18 cellular contexts compared by ENCODE assay signal in genomic region chr14:50800032-50800431, GRCh38. TPM values are rescaled to one million over a fixed set of nuclear protein-coding genes. Genes with fewer than 3 reads are reported as not detected.
DNase-seq lines count a peak whose midpoint lies in the region; FAIRE-seq and TF ChIP-seq lines count a peak whose summit lies in the region.
"Had no signal": no experiment of that assay in that cellular context is flagged by ENCODE, and none has a peak within 500 bp of the region (broad histone marks: within the 10 kb centered on the region; RNA-seq: fewer than 3 reads in every experiment).

No MANE protein-coding gene starts in this region.

- H3K79me2 ChIP-seq in ACC112 (ENCODE audit: control insufficient read depth, insufficient read depth, low read length, unreplicated experiment), result no peaks in the 10 kb centered on the region
- peaks cover 11% of the 10 kb centered on the region for H3K79me2 ChIP-seq in astrocyte (ENCODE audit: insufficient read depth, low read length)

- H3K27ac ChIP-seq in ACC112 (ENCODE audit: low read depth, low read length), result peak overlapping the region; percentile 17
- no peak overlapping the region for H3K27ac ChIP-seq in HEK293 (ENCODE audit: extremely low read depth, low read depth, low read length)
- no peak overlapping the region for H3K27ac ChIP-seq in astrocyte (ENCODE audit: low read depth, low read length)
- no peak overlapping the region for H3K27ac ChIP-seq in caudate nucleus (ENCODE audit: low read depth, low read length)
- no peak overlapping the region for H3K27ac ChIP-seq in effector memory CD4-positive, alpha-beta T cell (ENCODE audit: insufficient read depth, low read length, poor library complexity, severe bottlenecking)
- H3K27ac ChIP-seq in A673 (ENCODE audit: low read depth, low read length, poor library complexity, severe bottlenecking), result no peak overlapping the region

- H4K20me1 ChIP-seq in astrocyte (ENCODE audit: insufficient read depth, low read length), result peaks cover 5% of the 10 kb centered on the region

- DNase-seq in astrocyte (ENCODE audit: low read depth) (peak; percentile 22), foreskin fibroblast (peak; percentile 26 to 54), caudate nucleus (lab: John Stamatoyannopoulos, UW) (no peak), A673 (ENCODE audit: low spot score) (no peak)
- DNase-seq in activated T-cell treated with anti-CD3 and anti-CD28 coated beads, Interleukin-2, amount 50 U/mL, for 48 hours, result no peak
- DNase-seq in effector memory CD4-positive, alpha-beta T cell, result no peak
- DNase-seq: CD4-positive, alpha-beta T cell; DMS79; GF-D8; H7; Kasumi-1; MV-4-11; NCI-H1417 treated with DMSO at 0.1 percent for 48 hours; NCI-H2029; NCI-H524; NK-92 treated with Interleukin-12 subunit alpha and Interleukin-12 subunit beta, amount 100 ng/mL, for 24 hours had no signal

- H3K9me3 ChIP-seq in HEK293 (ENCODE audit: control insufficient read depth, insufficient read depth, low read depth, low read length) (no peaks in the 10 kb centered on the region), astrocyte (ENCODE audit: insufficient read depth, low read depth, low read length) (no peaks in the 10 kb centered on the region), A673 (ENCODE audit: low read depth, low read length, poor library complexity, severe bottlenecking) (no peaks in the 10 kb centered on the region)
- H3K9me3 ChIP-seq in effector memory CD4-positive, alpha-beta T cell (ENCODE audit: control insufficient read depth, low read length), result no peaks in the 10 kb centered on the region

- no TSS peak for BruUV-seq in A673 (replicated peaks; lab: Mats Ljungman, UMichigan)

- H3K36me3 ChIP-seq in ACC112 (ENCODE audit: insufficient read depth, low read length) (no peaks in the 10 kb centered on the region), HEK293 (ENCODE audit: control insufficient read depth in 2 of 2, insufficient read depth in 1 of 2, low read length in 2 of 2) (peaks cover 0 to 4% of the 10 kb centered on the region in 2 experiments; a peak in 2 of 3 replicates), astrocyte (ENCODE audit: insufficient read depth, low read length) (no peaks in the 10 kb centered on the region), A673 (ENCODE audit: insufficient read depth, low read length, poor library complexity, severe bottlenecking) (no peaks in the 10 kb centered on the region)
- H3K36me3 ChIP-seq in effector memory CD4-positive, alpha-beta T cell (ENCODE audit: control insufficient read depth, insufficient read depth, low read length), result peaks cover 10% of the 10 kb centered on the region

- H3K4me1 Mint-ChIP-seq in astrocyte (ENCODE audit: low read depth, unreplicated experiment), result peaks cover 33% of the 10 kb centered on the region

- no peak overlapping the region for H3K9ac ChIP-seq in astrocyte (ENCODE audit: low read length)

- TF ChIP-seq CTCF in HEK293 (tag by site-specific recombination; IDR thresholded peaks at IDR 0.05) (no peak), astrocyte (IDR thresholded peaks at IDR 0.05; ENCODE audit: insufficient read depth, low read depth, low read length) (no peak), foreskin fibroblast (IDR thresholded peaks at IDR 0.05; ENCODE audit: low read depth, low read length) (no peak), A673 (conservative IDR thresholded peaks at IDR 0.05; ENCODE audit: low read depth, low read length) (no peak)

- H3K27me3 ChIP-seq in ACC112 (ENCODE audit: insufficient read depth, low read length), result no peaks in the 10 kb centered on the region
- no peaks in the 10 kb centered on the region for H3K27me3 ChIP-seq in astrocyte (ENCODE audit: insufficient read depth, low read length)
- no peaks in the 10 kb centered on the region for H3K27me3 ChIP-seq in effector memory CD4-positive, alpha-beta T cell (replicated peaks; ENCODE audit: control insufficient read depth, insufficient read depth, low read length, poor library complexity, severe bottlenecking)
- no peaks in the 10 kb centered on the region for H3K27me3 ChIP-seq in A673 (replicated peaks; ENCODE audit: insufficient read depth, low read depth, low read length, poor library complexity)

- H3K36me3 Mint-ChIP-seq in astrocyte (ENCODE audit: low read depth, unreplicated experiment), result peaks cover 4% of the 10 kb centered on the region

- no peaks in the 10 kb centered on the region for H3K27me3 Mint-ChIP-seq in astrocyte (ENCODE audit: low read depth, unreplicated experiment)
- H3K27me3 Mint-ChIP-seq: CD4-positive, alpha-beta T cell had no signal

- no peaks in the 10 kb centered on the region for H3K9me3 Mint-ChIP-seq in astrocyte (ENCODE audit: unreplicated experiment)
- H3K9me3 Mint-ChIP-seq: CD4-positive, alpha-beta T cell had no signal

- H3K27ac Mint-ChIP-seq in astrocyte (ENCODE audit: unreplicated experiment), result no peak overlapping the region
- H3K27ac Mint-ChIP-seq: CD4-positive, alpha-beta T cell had no signal

- CTCF ChIA-PET in HEK293 (lab: Yijun Ruan, JAX), result no interaction called here
- CTCF ChIA-PET in A673 (lab: Charles Lee), result no interaction called here

- no peak for FAIRE-seq in astrocyte (lab: Jason Lieb, UNC)

- intact Hi-C loops in A673 (cut with micrococcal nuclease; ENCODE audit: unreplicated experiment), result no loop called here

- H3K4me1 ChIP-seq in ACC112 (ENCODE audit: control insufficient read depth, insufficient read depth, low read length, unreplicated experiment) (peaks cover 39% of the 10 kb centered on the region), HEK293 (ENCODE audit: control insufficient read depth, insufficient read depth, low read length) (peaks cover 20% of the 10 kb centered on the region), astrocyte (ENCODE audit: insufficient read depth, low read length) (peaks cover 40% of the 10 kb centered on the region), A673 (ENCODE audit: insufficient read depth, low read length, poor library complexity, severe bottlenecking) (peaks cover 13% of the 10 kb centered on the region)
- no peaks in the 10 kb centered on the region for H3K4me1 ChIP-seq in effector memory CD4-positive, alpha-beta T cell (ENCODE audit: control insufficient read depth, insufficient read depth, low read length, poor library complexity, severe bottlenecking)

- H3K4me2 ChIP-seq in astrocyte (ENCODE audit: low read length), result peak overlapping the region; percentile 11

- H3K4me3 ChIP-seq in ACC112 (ENCODE audit: low read depth, low read length), result no peak overlapping the region
- H3K4me3 ChIP-seq in HEK293 (ENCODE audit: low read depth, low read length), result no peak overlapping the region
- H3K4me3 ChIP-seq in astrocyte (ENCODE audit: insufficient read depth, low read depth, low read length), result no peak overlapping the region
- no peak overlapping the region for H3K4me3 ChIP-seq in foreskin fibroblast (ENCODE audit: low read depth in 1 of 2, low read length in 2 of 2)
- H3K4me3 ChIP-seq in effector memory CD4-positive, alpha-beta T cell (ENCODE audit: insufficient read depth, low read depth, low read length, poor library complexity, severe bottlenecking), result no peak overlapping the region
- H3K4me3 ChIP-seq in A673 (ENCODE audit: low read depth, low read length, poor library complexity, severe bottlenecking), result no peak overlapping the region

- POLR2A ChIA-PET in HEK293 (lab: Yijun Ruan, JAX), result interaction anchor here (0.7 kb wide), 1 partner anchor 155 kb away, joined by 3 read pairs; no protein-coding TSS in a partner anchor
- POLR2A ChIA-PET in A673 (lab: Charles Lee; ENCODE audit: low non-redundant PET), result no interaction called here

- H3K4me3 Mint-ChIP-seq in astrocyte (ENCODE audit: unreplicated experiment), result no peak overlapping the region
- H3K4me3 Mint-ChIP-seq: CD4-positive, alpha-beta T cell had no signal

- H2AFZ ChIP-seq in ACC112 (ENCODE audit: low read length, unreplicated experiment), result no peak overlapping the region
- no peak overlapping the region for H2AFZ ChIP-seq in astrocyte (ENCODE audit: low read depth, low read length)

TF ChIP-seq in HEK293, 187 proteins besides CTCF, POLR2A, EP300 and RAD21:
- TF ChIP-seq PRDM6 (tag by site-specific recombination; IDR thresholded peaks at IDR 0.05) (peak; percentile 13; the same call in 1 of the 2 replicates), ZNF768 (tag by site-specific recombination; IDR thresholded peaks at IDR 0.05) (no peak)

RNA-seq across cellular contexts. Expression of gene NIN, which starts 30.9 kb away (rescaled TPM):
- total RNA-seq in astrocyte, result 38.2 and 45.4 TPM in 2 replicates
- total RNA-seq in A673 (2021), result 61.0 and 63.5 TPM in 2 replicates

Comparison
In these comparisons a context has a peak if more than half of its experiments do, and no peak if none do; other contexts are left out.
1. DNase-seq: peak in astrocyte (single experiment) and foreskin fibroblast (2 of 2); none in activated T-cell treated with anti-CD3 and anti-CD28 coated beads, Interleukin-2, amount 50 U/mL, for 48 hours (0 of 2), caudate nucleus (0 of 61), effector memory CD4-positive, alpha-beta T cell (0 of 3) and A673 (single experiment).